8 cellular contexts compared by ENCODE assay signal in genomic region chr3:149547954-149548728, GRCh38.
A peak's percentile ranks its signal among the peaks of the same experiment; 100 is the strongest.
DNase-seq lines count a peak whose midpoint lies in the region; ATAC-seq and TF ChIP-seq lines count a peak whose summit lies in the region.

No MANE protein-coding gene starts in this region.

- H3K27ac ChIP-seq in sigmoid colon (peak overlapping the region; percentile 78 to 87 (median 82)), neuronal stem cell (replicated peaks; ENCODE audit: low read length) (no peak overlapping the region)

- no peak overlapping the region for H2AK5ac ChIP-seq in neuronal stem cell (ENCODE audit: low read depth, low read length)

- H3K14ac ChIP-seq in neuronal stem cell (ENCODE audit: low read length) = no peak overlapping the region

- H2BK120ac ChIP-seq in neuronal stem cell (ENCODE audit: low read depth, low read length) = no peak overlapping the region

- ATAC-seq in left cardiac atrium (peak; percentile 64 to 93), HG03039 (IDR thresholded peaks at IDR 0.05; ENCODE audit: unreplicated experiment) (no peak)

- no peak overlapping the region for H4K91ac ChIP-seq in neuronal stem cell (ENCODE audit: low read depth, low read length, poor library complexity)

- no peaks in the 10 kb centered on the region for H3K36me3 ChIP-seq in sigmoid colon
- H3K36me3 ChIP-seq in neuronal stem cell (replicated peaks in 1 of 2; ENCODE audit: control insufficient read depth in 2 of 2, insufficient read depth in 2 of 2, low read length in 2 of 2) = peaks cover 0 to 11% of the 10 kb centered on the region in 2 donors

- no peaks in the 10 kb centered on the region for H3K79me1 ChIP-seq in neuronal stem cell (ENCODE audit: low read depth, low read length)

- TF ChIP-seq EP300 in sigmoid colon (IDR thresholded peaks at IDR 0.05) = peak in 3 of 4 donors; percentile 71 to 89 (median 83)

- H2BK12ac ChIP-seq in neuronal stem cell (ENCODE audit: low read length) = no peak overlapping the region

- H3K4me2 ChIP-seq in neuronal stem cell (ENCODE audit: insufficient read depth, low read length, poor library complexity, severe bottlenecking) = no peak overlapping the region

- no peak overlapping the region for H2AFZ ChIP-seq in neuronal stem cell (ENCODE audit: low read length)

- no peak for TF ChIP-seq POLR2A in sigmoid colon (IDR thresholded peaks at IDR 0.05)

- DNase-seq in GOT3 (lab: John Stamatoyannopoulos, UW) (peak; percentile 48), amniotic stem cell (lab: John Stamatoyannopoulos, UW) (peak; percentile 44), left cardiac atrium (peak; percentile 47), sigmoid colon (peak; percentile 94), neuronal stem cell (ENCODE audit: low spot score) (no peak), NCI-H2171 treated with DMSO at 0.1 percent for 48 hours (lab: John Stamatoyannopoulos, UW) (no peak)
- no peak for DNase-seq in activated effector memory CD4-positive, alpha-beta T cell treated with anti-CD3 and anti-CD28 coated beads, Interleukin-2, amount 50 U/mL, for 16 hours

- no peak overlapping the region for H3K23ac ChIP-seq in neuronal stem cell (ENCODE audit: low read depth, low read length, poor library complexity)

- TF ChIP-seq CTCF in sigmoid colon (IDR thresholded peaks at IDR 0.05) = no peak

- H3K4me1 ChIP-seq in sigmoid colon (peaks cover 0 to 91% (median 78%) of the 10 kb centered on the region in 4 donors), neuronal stem cell (ENCODE audit: control insufficient read depth in 2 of 2, insufficient read depth in 1 of 2, low read depth in 1 of 2, low read length in 2 of 2) (peaks cover 0 to 8% of the 10 kb centered on the region in 2 donors)

- H3K9me3 ChIP-seq in sigmoid colon (no peaks in the 10 kb centered on the region), neuronal stem cell (replicated peaks in 1 of 2; ENCODE audit: control insufficient read depth in 2 of 2, insufficient read depth in 1 of 2, low read depth in 1 of 2, low read length in 2 of 2) (no peaks in the 10 kb centered on the region)

- no peak overlapping the region for H2BK15ac ChIP-seq in neuronal stem cell (ENCODE audit: low read length)

- WGBS in sigmoid colon, 2 donors = 30 to 59% methylated on average over 13 of the region's 13 CpGs
- WGBS in neuronal stem cell (ENCODE audit: extremely low coverage in 2 of 2, insufficient read length in 2 of 2, insufficient replicate concordance in 1 of 2), 2 donors = no CpG with 5 or more reads among the region's 13 CpGs

- no peak overlapping the region for H2BK5ac ChIP-seq in neuronal stem cell (ENCODE audit: low read length)

- H3K27me3 ChIP-seq in sigmoid colon = no peaks in the 10 kb centered on the region
- no peaks in the 10 kb centered on the region for H3K27me3 ChIP-seq in neuronal stem cell (ENCODE audit: control insufficient read depth in 3 of 3, insufficient read depth in 3 of 3, low read depth in 1 of 3, low read length in 3 of 3)

- no peak overlapping the region for H4K8ac ChIP-seq in neuronal stem cell (ENCODE audit: low read depth, low read length)

- H3K4ac ChIP-seq in neuronal stem cell (ENCODE audit: low read length) = no peak overlapping the region

- H3K4me3 ChIP-seq in sigmoid colon (peak overlapping the region in 1 of 4 donors; percentile 2), neuronal stem cell (ENCODE audit: low read length in 2 of 2) (no peak overlapping the region)

- H3K9ac ChIP-seq in neuronal stem cell (ENCODE audit: low read depth, low read length, poor library complexity) = no peak overlapping the region

- intact Hi-C loops in left cardiac atrium (cut with DNase I) = no loop called here
- intact Hi-C loops in sigmoid colon (cut with DNase I) = loop anchor here (5.0 kb wide), 1 partner anchor 109 kb away; the partner anchor contains the start of gene WWTR1

- no peak overlapping the region for H3K18ac ChIP-seq in neuronal stem cell (ENCODE audit: low read length)

Comparison
In these comparisons a context has a peak if more than half of its experiments do, and no peak if none do; other contexts are left out.
1. DNase-seq: peak in GOT3 (single experiment), amniotic stem cell (single experiment), left cardiac atrium (single experiment) and sigmoid colon (single experiment); none in neuronal stem cell (single experiment), activated effector memory CD4-positive, alpha-beta T cell treated with anti-CD3 and anti-CD28 coated beads, Interleukin-2, amount 50 U/mL, for 16 hours (single experiment) and NCI-H2171 treated with DMSO at 0.1 percent for 48 hours (single experiment).